Comparison of ENCODE assay signal across 1 cellular context in genomic region chr16:66948822-66949195, GRCh38.
A peak's percentile ranks its signal among the peaks of the same experiment; 100 is the strongest.
TF ChIP-seq lines count a peak whose summit lies in the region.

No MANE protein-coding gene starts in this region.

TF ChIP-seq in endothelial cell of umbilical vein, 7 proteins besides CTCF, POLR2A, EP300 and RAD21:
- peak; percentile 38 for TF ChIP-seq EZH2 (IDR thresholded peaks at IDR 0.05; ENCODE audit: borderline replicate concordance, low read depth, low read length, severe bottlenecking)
